Comparison of ENCODE assay signal across 27 cellular contexts in genomic region chr7:30665449-30665848, GRCh38. TPM values are rescaled to one million over a fixed set of nuclear protein-coding genes. Genes with fewer than 3 reads are reported as not detected.
A peak's percentile ranks its signal among the peaks of the same experiment; 100 is the strongest.
DNase-seq lines count a peak whose midpoint lies in the region; ATAC-seq and TF ChIP-seq lines count a peak whose summit lies in the region.
"Had no signal": no experiment of that assay in that cellular context is flagged by ENCODE, and none has a peak within 500 bp of the region (broad histone marks: within the 10 kb centered on the region; RNA-seq: fewer than 3 reads in every experiment).

No MANE protein-coding gene starts in this region.

- no peak overlapping the region for H3K4me3 ChIP-seq in HCT116 (replicated peaks in 1 of 2; ENCODE audit: low read depth in 1 of 2, low read length in 2 of 2)
- H3K4me3 ChIP-seq in spleen, result no peak overlapping the region
- H3K4me3 ChIP-seq in tibial artery, result no peak overlapping the region
- H3K4me3 ChIP-seq: BLaER1, GM12878 had no signal

- ATAC-seq in HCT116 (peak; percentile 21; the same call in 1 of the 2 replicates), HG02973 (IDR thresholded peaks at IDR 0.05; ENCODE audit: unreplicated experiment) (no peak)
- ATAC-seq: GM12878 had no signal

- RAD21 ChIA-PET in HCT116 (lab: Charles Lee; ENCODE audit: low non-redundant PET in 1 of 2, low total read pairs in 2 of 2, uncharacterized antibody in 2 of 2, unreplicated experiment in 2 of 2), result no interaction called here

- no peak for TF ChIP-seq RAD21 in HCT116 (IDR thresholded peaks at IDR 0.05; ENCODE audit: low read depth)

- intact Hi-C loops in HCT116 (cut with micrococcal nuclease) (no loop called here), spleen (cut with DNase I; ENCODE audit: low total_unique reads) (no loop called here), tibial artery (cut with DNase I; ENCODE audit: low total_unique reads) (no loop called here)

- no peak overlapping the region for H3K27ac ChIP-seq in HCT116 (ENCODE audit: low read depth, low read length)
- H3K27ac ChIP-seq in spleen, result no peak overlapping the region
- no peak overlapping the region for H3K27ac ChIP-seq in tibial artery
- H3K27ac ChIP-seq: BLaER1 had no signal

- no peaks in the 10 kb centered on the region for H3K79me2 ChIP-seq in HCT116 (ENCODE audit: insufficient read depth, low read length)

- DNase-seq in HCT116 (ENCODE audit: low read depth, low spot score) (no peak), chondrocyte (ENCODE audit: low spot score) (peak; percentile 82), spleen (peak; percentile 53), tibial artery (no peak)
- DNase-seq: 8988T; ACHN; BE2C; C1 segment of cervical spinal cord; CD4-positive, alpha-beta memory T cell; CD4-positive, CD25-positive, alpha-beta regulatory T cell; COR-L47; DMS 273 treated with DMSO at 0.1 percent for 48 hours; DMS153; DMS53; DMS79; DND-41; EL; GDM1 had no signal

- H3K36me3 Mint-ChIP-seq in chondrocyte (ENCODE audit: low read depth), result no peaks in the 10 kb centered on the region
- H3K36me3 Mint-ChIP-seq: CD14-positive monocyte; CD4-positive, alpha-beta memory T cell; CD4-positive, CD25-positive, alpha-beta regulatory T cell; CD8-positive, alpha-beta memory T cell had no signal

- H3K36me3 ChIP-seq in HCT116 (ENCODE audit: control insufficient read depth in 1 of 2, insufficient read depth in 2 of 2, low read length in 2 of 2) (no peaks in the 10 kb centered on the region), spleen (no peaks in the 10 kb centered on the region), tibial artery (no peaks in the 10 kb centered on the region)
- H3K36me3 ChIP-seq: BE2C, BLaER1 had no signal

- H3K9me2 ChIP-seq in HCT116 (ENCODE audit: insufficient read depth), result no peaks in the 10 kb centered on the region

- no peaks in the 10 kb centered on the region for H4K20me1 ChIP-seq in HCT116 (ENCODE audit: insufficient read depth)
- H4K20me1 ChIP-seq: BLaER1 had no signal

- H2AFZ ChIP-seq in HCT116 (ENCODE audit: low read depth, low read length, poor library complexity, severe bottlenecking), result no peak overlapping the region

- H3K27me3 ChIP-seq in HCT116 (ENCODE audit: insufficient read depth, low read length) (peaks cover 10% of the 10 kb centered on the region; the same call in 1 of the 2 replicates), spleen (replicated peaks in 1 of 7) (peaks cover 0 to 16% (median 0%) of the 10 kb centered on the region in 7 donors), tibial artery (peaks cover 0 to 1% of the 10 kb centered on the region in 2 donors)
- H3K27me3 ChIP-seq: BE2C, BLaER1 had no signal

- no peak for TF ChIP-seq CTCF in HCT116 (IDR thresholded peaks at IDR 0.05 in 2 of 3, conservative IDR thresholded peaks at IDR 0.05 in 1 of 3; ENCODE audit: borderline replicate concordance in 1 of 3, insufficient read depth in 1 of 3, low read depth in 2 of 3, low read length in 2 of 3)
- TF ChIP-seq CTCF in chondrocyte (IDR thresholded peaks at IDR 0.05), result no peak
- TF ChIP-seq CTCF in spleen (IDR thresholded peaks at IDR 0.05 in 8 of 11, conservative IDR thresholded peaks at IDR 0.05 in 3 of 11), result no peak
- no peak for TF ChIP-seq CTCF in tibial artery (IDR thresholded peaks at IDR 0.05)

- H3K9me3 ChIP-seq in HCT116 (ENCODE audit: control insufficient read depth in 1 of 2, insufficient read depth in 1 of 2, low read depth in 1 of 2, low read length in 2 of 2), result no peaks in the 10 kb centered on the region
- no peaks in the 10 kb centered on the region for H3K9me3 ChIP-seq in spleen
- no peaks in the 10 kb centered on the region for H3K9me3 ChIP-seq in tibial artery
- H3K9me3 ChIP-seq: BE2C, BLaER1 had no signal

- H3K4me1 ChIP-seq in HCT116 (ENCODE audit: control insufficient read depth in 1 of 2, insufficient read depth in 2 of 2, low read length in 2 of 2) (no peaks in the 10 kb centered on the region), spleen (no peaks in the 10 kb centered on the region), tibial artery (no peaks in the 10 kb centered on the region)
- H3K4me1 ChIP-seq: BLaER1 had no signal

- H3K9me3 Mint-ChIP-seq in chondrocyte (ENCODE audit: low read depth), result no peaks in the 10 kb centered on the region
- H3K9me3 Mint-ChIP-seq: CD4-positive, alpha-beta memory T cell; CD8-positive, alpha-beta memory T cell had no signal

- POLR2A ChIA-PET in HCT116 (lab: Charles Lee), result no interaction called here

- peaks cover 42% of the 10 kb centered on the region for H3K27me3 Mint-ChIP-seq in chondrocyte (ENCODE audit: low read depth)
- H3K27me3 Mint-ChIP-seq: CD4-positive, CD25-positive, alpha-beta regulatory T cell had no signal

- no peak overlapping the region for H3K4me2 ChIP-seq in HCT116 (ENCODE audit: low read length)
- H3K4me2 ChIP-seq: BLaER1 had no signal

- H3K9ac ChIP-seq in HCT116 (ENCODE audit: low read length), result no peak overlapping the region
- H3K9ac ChIP-seq: BLaER1 had no signal

- 78 to 83% (median 80%) methylated on average over 10 to 11 of the region's 11 CpGs for WGBS in spleen, 5 donors

- no peaks in the 10 kb centered on the region for H3K4me1 Mint-ChIP-seq in chondrocyte (ENCODE audit: low read depth)
- H3K4me1 Mint-ChIP-seq: CD14-positive monocyte; CD4-positive, alpha-beta memory T cell; CD4-positive, CD25-positive, alpha-beta regulatory T cell; CD8-positive, alpha-beta memory T cell had no signal

- no TSS peak for BruUV-seq in HCT116 (replicated peaks; lab: Mats Ljungman, UMichigan)

- TF ChIP-seq POLR2A in HCT116 (IDR thresholded peaks at IDR 0.05; ENCODE audit: borderline replicate concordance, extremely low read depth, insufficient read depth, insufficient read length), result no peak
- TF ChIP-seq POLR2A in spleen (IDR thresholded peaks at IDR 0.05), result no peak

- no peak overlapping the region for H3K27ac Mint-ChIP-seq in chondrocyte (ENCODE audit: unreplicated experiment)
- H3K27ac Mint-ChIP-seq: CD14-positive monocyte; CD4-positive, alpha-beta memory T cell; CD4-positive, CD25-positive, alpha-beta regulatory T cell; CD8-positive, alpha-beta memory T cell had no signal

- CTCF ChIA-PET in HCT116 (lab: Charles Lee), result no interaction called here

- H3K4me3 Mint-ChIP-seq in chondrocyte (ENCODE audit: unreplicated experiment), result no peak overlapping the region
- H3K4me3 Mint-ChIP-seq: CD14-positive monocyte; CD4-positive, alpha-beta memory T cell; CD4-positive, CD25-positive, alpha-beta regulatory T cell; CD8-positive, alpha-beta memory T cell had no signal

TF ChIP-seq in HCT116, 20 proteins besides CTCF, POLR2A, EP300 and RAD21:
- TF ChIP-seq SP1 (IDR thresholded peaks at IDR 0.05; ENCODE audit: low read depth), result no peak

RNA-seq across cellular contexts. Expression of gene CRHR2, which starts 16.8 kb away (rescaled TPM):
- total RNA-seq in HCT116 (2021; ENCODE audit: unreplicated experiment) (not detected), chondrocyte (not detected in 3 replicates), spleen (not detected)
- polyA plus RNA-seq in HCT116 (2012), result 0.01 and 0.03 TPM in 2 replicates
- not detected for polyA plus RNA-seq in spleen
- total RNA-seq: A673; CD4-positive, alpha-beta memory T cell; CD4-positive, CD25-positive, alpha-beta regulatory T cell; CD8-positive, alpha-beta memory T cell; Daoy; G401; GM12878 had no signal
- polyA plus RNA-seq: AG04450; CD14-positive monocyte; CD4-positive, alpha-beta memory T cell; CD4-positive, CD25-positive, alpha-beta regulatory T cell; CD8-positive, alpha-beta memory T cell; GM12878 had no signal

Comparison
In these comparisons a context has a peak if more than half of its experiments do, and no peak if none do; other contexts are left out.
1. DNase-seq: peak in chondrocyte (single experiment) and spleen (single experiment); none in HCT116 (single experiment) and tibial artery (0 of 2).